ENCODE assay signal across 1 cellular context in genomic region chrX:47218280-47218919, GRCh38.
TF ChIP-seq lines count a peak whose summit lies in the region.

Gene CDK16, plus strand, starts transcription at chrX:47218681. Its CDS starts 4,877 bp downstream, at chrX:47223558.

TF ChIP-seq in GM12878, 131 proteins besides CTCF, POLR2A, EP300 and RAD21 (continued from another document and continues in another):
- TF ChIP-seq, protein P1, sequence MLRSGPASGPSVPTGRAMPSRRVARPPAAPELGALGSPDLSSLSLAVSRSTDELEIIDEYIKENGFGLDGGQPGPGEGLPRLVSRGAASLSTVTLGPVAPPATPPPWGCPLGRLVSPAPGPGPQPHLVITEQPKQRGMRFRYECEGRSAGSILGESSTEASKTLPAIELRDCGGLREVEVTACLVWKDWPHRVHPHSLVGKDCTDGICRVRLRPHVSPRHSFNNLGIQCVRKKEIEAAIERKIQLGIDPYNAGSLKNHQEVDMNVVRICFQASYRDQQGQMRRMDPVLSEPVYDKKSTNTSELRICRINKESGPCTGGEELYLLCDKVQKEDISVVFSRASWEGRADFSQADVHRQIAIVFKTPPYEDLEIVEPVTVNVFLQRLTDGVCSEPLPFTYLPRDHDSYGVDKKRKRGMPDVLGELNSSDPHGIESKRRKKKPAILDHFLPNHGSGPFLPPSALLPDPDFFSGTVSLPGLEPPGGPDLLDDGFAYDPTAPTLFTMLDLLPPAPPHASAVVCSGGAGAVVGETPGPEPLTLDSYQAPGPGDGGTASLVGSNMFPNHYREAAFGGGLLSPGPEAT (IDR thresholded peaks at IDR 0.05; ENCODE audit: low read depth), result peak; percentile 98
- TF ChIP-seq FOS (IDR thresholded peaks at IDR 0.05; ENCODE audit: borderline replicate concordance, extremely low read depth, insufficient read length) (no peak), IRF4 (IDR thresholded peaks at IDR 0.05; ENCODE audit: low read depth, low read length) (no peak), ASH2L (IDR thresholded peaks at IDR 0.05; ENCODE audit: borderline replicate concordance, low read depth) (no peak), PAX5 (IDR thresholded peaks at IDR 0.05; ENCODE audit: borderline replicate concordance, low read depth, low read length) (0 out of 2 replicates have a peak, but pooled peaks have one; percentile 8), TAF1 (IDR thresholded peaks at IDR 0.05; ENCODE audit: borderline replicate concordance, low read depth, low read length) (peak; percentile 49; the same call in 1 of the 2 replicates), BHLHE40 (IDR thresholded peaks at IDR 0.05; ENCODE audit: borderline replicate concordance in 1 of 2, low read depth in 2 of 2, low read length in 1 of 2) (peak; percentile 96 to 99), USF2 (IDR thresholded peaks at IDR 0.05; ENCODE audit: borderline replicate concordance, low read depth, low read length) (no peak), EED (IDR thresholded peaks at IDR 0.05; ENCODE audit: low read depth) (no peak), EGR1 (IDR thresholded peaks at IDR 0.05; ENCODE audit: borderline replicate concordance in 1 of 2, low read depth in 2 of 2, low read length in 2 of 2) (peak; percentile 35 to 43; a peak in 2 of 3 replicates), FOXK2 (IDR thresholded peaks at IDR 0.05) (peak; percentile 99), SP1 (IDR thresholded peaks at IDR 0.05; ENCODE audit: low read depth, low read length) (peak; percentile 74), EZH2 (IDR thresholded peaks at IDR 0.05; ENCODE audit: borderline replicate concordance, control insufficient read depth, low read depth, low read length) (no peak), SMAD5 (IDR thresholded peaks at IDR 0.05; ENCODE audit: low read depth) (no peak), IKZF2 (IDR thresholded peaks at IDR 0.05) (no peak), RB1 (IDR thresholded peaks at IDR 0.05; ENCODE audit: borderline replicate concordance) (peak; percentile 84), TCF12 (IDR thresholded peaks at IDR 0.05; ENCODE audit: low read depth, low read length) (0 out of 2 replicates have a peak, but pooled peaks have one; percentile 26), KLF5 (IDR thresholded peaks at IDR 0.05; ENCODE audit: partially characterized antibody) (peak; percentile 100), NRF1 (conservative IDR thresholded peaks at IDR 0.05; ENCODE audit: low read depth, low read length) (peak; percentile 86), BACH1 (IDR thresholded peaks at IDR 0.05; ENCODE audit: borderline replicate concordance) (peak; percentile 66; the same call in 1 of the 2 replicates), FOXM1 (IDR thresholded peaks at IDR 0.05; ENCODE audit: low read depth, low read length) (no peak), TCF7 (IDR thresholded peaks at IDR 0.05; ENCODE audit: borderline replicate concordance) (no peak), MTA2 (IDR thresholded peaks at IDR 0.05; ENCODE audit: low read depth) (peak; percentile 56; the same call in 1 of the 2 replicates), IKZF1 (conservative IDR thresholded peaks at IDR 0.05) (peak; percentile 85), KDM1A (IDR thresholded peaks at IDR 0.05; ENCODE audit: borderline replicate concordance) (no peak), SREBF1 (IDR thresholded peaks at IDR 0.05; ENCODE audit: low read length) (peak; percentile 96), MYB (IDR thresholded peaks at IDR 0.05; ENCODE audit: borderline replicate concordance, low read depth, low read length) (peak; percentile 60; the same call in 1 of the 2 replicates), ZNF592 (IDR thresholded peaks at IDR 0.05) (no peak), KAT2A (conservative IDR thresholded peaks at IDR 0.05; ENCODE audit: control insufficient read depth, low read depth, low read length) (no peak), RBBP5 (conservative IDR thresholded peaks at IDR 0.05) (no peak)
- TF ChIP-seq, protein P2, sequence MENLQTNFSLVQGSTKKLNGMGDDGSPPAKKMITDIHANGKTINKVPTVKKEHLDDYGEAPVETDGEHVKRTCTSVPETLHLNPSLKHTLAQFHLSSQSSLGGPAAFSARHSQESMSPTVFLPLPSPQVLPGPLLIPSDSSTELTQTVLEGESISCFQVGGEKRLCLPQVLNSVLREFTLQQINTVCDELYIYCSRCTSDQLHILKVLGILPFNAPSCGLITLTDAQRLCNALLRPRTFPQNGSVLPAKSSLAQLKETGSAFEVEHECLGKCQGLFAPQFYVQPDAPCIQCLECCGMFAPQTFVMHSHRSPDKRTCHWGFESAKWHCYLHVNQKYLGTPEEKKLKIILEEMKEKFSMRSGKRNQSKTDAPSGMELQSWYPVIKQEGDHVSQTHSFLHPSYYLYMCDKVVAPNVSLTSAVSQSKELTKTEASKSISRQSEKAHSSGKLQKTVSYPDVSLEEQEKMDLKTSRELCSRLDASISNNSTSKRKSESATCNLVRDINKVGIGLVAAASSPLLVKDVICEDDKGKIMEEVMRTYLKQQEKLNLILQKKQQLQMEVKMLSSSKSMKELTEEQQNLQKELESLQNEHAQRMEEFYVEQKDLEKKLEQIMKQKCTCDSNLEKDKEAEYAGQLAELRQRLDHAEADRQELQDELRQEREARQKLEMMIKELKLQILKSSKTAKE (IDR thresholded peaks at IDR 0.05; ENCODE audit: low read depth, poor library complexity, severe bottlenecking), result peak; percentile 91
- TF ChIP-seq, protein P3, sequence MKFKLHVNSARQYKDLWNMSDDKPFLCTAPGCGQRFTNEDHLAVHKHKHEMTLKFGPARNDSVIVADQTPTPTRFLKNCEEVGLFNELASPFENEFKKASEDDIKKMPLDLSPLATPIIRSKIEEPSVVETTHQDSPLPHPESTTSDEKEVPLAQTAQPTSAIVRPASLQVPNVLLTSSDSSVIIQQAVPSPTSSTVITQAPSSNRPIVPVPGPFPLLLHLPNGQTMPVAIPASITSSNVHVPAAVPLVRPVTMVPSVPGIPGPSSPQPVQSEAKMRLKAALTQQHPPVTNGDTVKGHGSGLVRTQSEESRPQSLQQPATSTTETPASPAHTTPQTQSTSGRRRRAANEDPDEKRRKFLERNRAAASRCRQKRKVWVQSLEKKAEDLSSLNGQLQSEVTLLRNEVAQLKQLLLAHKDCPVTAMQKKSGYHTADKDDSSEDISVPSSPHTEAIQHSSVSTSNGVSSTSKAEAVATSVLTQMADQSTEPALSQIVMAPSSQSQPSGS (IDR thresholded peaks at IDR 0.05; ENCODE audit: low read length), result no peak
- TF ChIP-seq, protein P4, sequence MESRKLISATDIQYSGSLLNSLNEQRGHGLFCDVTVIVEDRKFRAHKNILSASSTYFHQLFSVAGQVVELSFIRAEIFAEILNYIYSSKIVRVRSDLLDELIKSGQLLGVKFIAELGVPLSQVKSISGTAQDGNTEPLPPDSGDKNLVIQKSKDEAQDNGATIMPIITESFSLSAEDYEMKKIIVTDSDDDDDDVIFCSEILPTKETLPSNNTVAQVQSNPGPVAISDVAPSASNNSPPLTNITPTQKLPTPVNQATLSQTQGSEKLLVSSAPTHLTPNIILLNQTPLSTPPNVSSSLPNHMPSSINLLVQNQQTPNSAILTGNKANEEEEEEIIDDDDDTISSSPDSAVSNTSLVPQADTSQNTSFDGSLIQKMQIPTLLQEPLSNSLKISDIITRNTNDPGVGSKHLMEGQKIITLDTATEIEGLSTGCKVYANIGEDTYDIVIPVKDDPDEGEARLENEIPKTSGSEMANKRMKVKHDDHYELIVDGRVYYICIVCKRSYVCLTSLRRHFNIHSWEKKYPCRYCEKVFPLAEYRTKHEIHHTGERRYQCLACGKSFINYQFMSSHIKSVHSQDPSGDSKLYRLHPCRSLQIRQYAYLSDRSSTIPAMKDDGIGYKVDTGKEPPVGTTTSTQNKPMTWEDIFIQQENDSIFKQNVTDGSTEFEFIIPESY (IDR thresholded peaks at IDR 0.05), result no peak
- TF ChIP-seq, protein P5, sequence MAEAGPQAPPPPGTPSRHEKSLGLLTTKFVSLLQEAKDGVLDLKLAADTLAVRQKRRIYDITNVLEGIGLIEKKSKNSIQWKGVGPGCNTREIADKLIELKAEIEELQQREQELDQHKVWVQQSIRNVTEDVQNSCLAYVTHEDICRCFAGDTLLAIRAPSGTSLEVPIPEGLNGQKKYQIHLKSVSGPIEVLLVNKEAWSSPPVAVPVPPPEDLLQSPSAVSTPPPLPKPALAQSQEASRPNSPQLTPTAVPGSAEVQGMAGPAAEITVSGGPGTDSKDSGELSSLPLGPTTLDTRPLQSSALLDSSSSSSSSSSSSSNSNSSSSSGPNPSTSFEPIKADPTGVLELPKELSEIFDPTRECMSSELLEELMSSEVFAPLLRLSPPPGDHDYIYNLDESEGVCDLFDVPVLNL (IDR thresholded peaks at IDR 0.05; ENCODE audit: low read depth, low read length), result peak; percentile 13; the same call in 1 of the 2 replicates
- TF ChIP-seq, protein P6, sequence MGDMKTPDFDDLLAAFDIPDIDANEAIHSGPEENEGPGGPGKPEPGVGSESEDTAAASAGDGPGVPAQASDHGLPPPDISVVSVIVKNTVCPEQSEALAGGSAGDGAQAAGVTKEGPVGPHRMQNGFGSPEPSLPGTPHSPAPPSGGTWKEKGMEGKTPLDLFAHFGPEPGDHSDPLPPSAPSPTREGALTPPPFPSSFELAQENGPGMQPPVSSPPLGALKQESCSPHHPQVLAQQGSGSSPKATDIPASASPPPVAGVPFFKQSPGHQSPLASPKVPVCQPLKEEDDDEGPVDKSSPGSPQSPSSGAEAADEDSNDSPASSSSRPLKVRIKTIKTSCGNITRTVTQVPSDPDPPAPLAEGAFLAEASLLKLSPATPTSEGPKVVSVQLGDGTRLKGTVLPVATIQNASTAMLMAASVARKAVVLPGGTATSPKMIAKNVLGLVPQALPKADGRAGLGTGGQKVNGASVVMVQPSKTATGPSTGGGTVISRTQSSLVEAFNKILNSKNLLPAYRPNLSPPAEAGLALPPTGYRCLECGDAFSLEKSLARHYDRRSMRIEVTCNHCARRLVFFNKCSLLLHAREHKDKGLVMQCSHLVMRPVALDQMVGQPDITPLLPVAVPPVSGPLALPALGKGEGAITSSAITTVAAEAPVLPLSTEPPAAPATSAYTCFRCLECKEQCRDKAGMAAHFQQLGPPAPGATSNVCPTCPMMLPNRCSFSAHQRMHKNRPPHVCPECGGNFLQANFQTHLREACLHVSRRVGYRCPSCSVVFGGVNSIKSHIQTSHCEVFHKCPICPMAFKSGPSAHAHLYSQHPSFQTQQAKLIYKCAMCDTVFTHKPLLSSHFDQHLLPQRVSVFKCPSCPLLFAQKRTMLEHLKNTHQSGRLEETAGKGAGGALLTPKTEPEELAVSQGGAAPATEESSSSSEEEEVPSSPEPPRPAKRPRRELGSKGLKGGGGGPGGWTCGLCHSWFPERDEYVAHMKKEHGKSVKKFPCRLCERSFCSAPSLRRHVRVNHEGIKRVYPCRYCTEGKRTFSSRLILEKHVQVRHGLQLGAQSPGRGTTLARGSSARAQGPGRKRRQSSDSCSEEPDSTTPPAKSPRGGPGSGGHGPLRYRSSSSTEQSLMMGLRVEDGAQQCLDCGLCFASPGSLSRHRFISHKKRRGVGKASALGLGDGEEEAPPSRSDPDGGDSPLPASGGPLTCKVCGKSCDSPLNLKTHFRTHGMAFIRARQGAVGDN (IDR thresholded peaks at IDR 0.05), result no peak
- TF ChIP-seq, protein P7, sequence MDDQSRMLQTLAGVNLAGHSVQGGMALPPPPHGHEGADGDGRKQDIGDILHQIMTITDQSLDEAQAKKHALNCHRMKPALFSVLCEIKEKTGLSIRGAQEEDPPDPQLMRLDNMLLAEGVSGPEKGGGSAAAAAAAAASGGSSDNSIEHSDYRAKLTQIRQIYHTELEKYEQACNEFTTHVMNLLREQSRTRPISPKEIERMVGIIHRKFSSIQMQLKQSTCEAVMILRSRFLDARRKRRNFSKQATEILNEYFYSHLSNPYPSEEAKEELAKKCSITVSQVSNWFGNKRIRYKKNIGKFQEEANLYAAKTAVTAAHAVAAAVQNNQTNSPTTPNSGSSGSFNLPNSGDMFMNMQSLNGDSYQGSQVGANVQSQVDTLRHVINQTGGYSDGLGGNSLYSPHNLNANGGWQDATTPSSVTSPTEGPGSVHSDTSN (IDR thresholded peaks at IDR 0.05; ENCODE audit: insufficient replicate concordance, low read depth, low read length), result peak; percentile 35
- TF ChIP-seq, protein P8, sequence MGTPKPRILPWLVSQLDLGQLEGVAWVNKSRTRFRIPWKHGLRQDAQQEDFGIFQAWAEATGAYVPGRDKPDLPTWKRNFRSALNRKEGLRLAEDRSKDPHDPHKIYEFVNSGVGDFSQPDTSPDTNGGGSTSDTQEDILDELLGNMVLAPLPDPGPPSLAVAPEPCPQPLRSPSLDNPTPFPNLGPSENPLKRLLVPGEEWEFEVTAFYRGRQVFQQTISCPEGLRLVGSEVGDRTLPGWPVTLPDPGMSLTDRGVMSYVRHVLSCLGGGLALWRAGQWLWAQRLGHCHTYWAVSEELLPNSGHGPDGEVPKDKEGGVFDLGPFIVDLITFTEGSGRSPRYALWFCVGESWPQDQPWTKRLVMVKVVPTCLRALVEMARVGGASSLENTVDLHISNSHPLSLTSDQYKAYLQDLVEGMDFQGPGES (IDR thresholded peaks at IDR 0.05), result 0 out of 2 replicates have a peak, but pooled peaks have one; percentile 22
